In genomic region chr20:8571660-8572059, GRCh38 we compare ENCODE assay signal across 30 cellular contexts.
"Had no signal": no experiment of that assay in that cellular context is flagged by ENCODE, and none has a peak within 500 bp of the region (broad histone marks: within the 10 kb centered on the region; RNA-seq: fewer than 3 reads in every experiment).

No MANE protein-coding gene starts in this region.

- H3K4me2 ChIP-seq: hepatocyte had no signal

- H3K4me3 ChIP-seq: adrenal gland, ascending aorta, hepatocyte, ovary, prostate gland, sigmoid colon, stomach, thyroid gland, upper lobe of left lung, vagina had no signal

- H3K79me2 ChIP-seq: hepatocyte had no signal

- H2AFZ ChIP-seq: hepatocyte had no signal

- H3K36me3 ChIP-seq: adrenal gland, ascending aorta, brain microvascular endothelial cell, neutrophil, ovary, prostate gland, sigmoid colon, stomach, thyroid gland, upper lobe of left lung, vagina, WERI-Rb-1 had no signal

- DNase-seq: activated CD4-positive, alpha-beta memory T cell treated with anti-CD3 and anti-CD28 coated beads for 36 hours; activated CD4-positive, alpha-beta T cell treated with anti-CD3 and anti-CD28 coated beads, Interleukin-2, amount 10 ng/mL, durations not matched to agents 24 days and 14 days; activated CD8-positive, alpha-beta memory T cell treated with anti-CD3 and anti-CD28 coated beads, Interleukin-2, amount 50 U/mL, for 4 hours; activated effector memory CD4-positive, alpha-beta T cell treated with anti-CD3 and anti-CD28 coated beads, Interleukin-2, amount 50 U/mL, for 16 hours; activated naive CD4-positive, alpha-beta T cell treated with anti-CD3 and anti-CD28 coated beads for 36 hours; activated naive CD8-positive, alpha-beta T cell treated with anti-CD3 and anti-CD28 coated beads for 36 hours; activated T-cell treated with anti-CD3 and anti-CD28 coated beads, Interleukin-2, amount 50 U/mL, for 1 hour; adrenal gland; brain microvascular endothelial cell; caudate nucleus; islet precursor cell; naive B cell; nephron progenitor cell; ovary; retina; sigmoid colon; small intestine; stimulated activated CD4-positive, alpha-beta T cell treated with anti-CD3 and anti-CD28 coated beads, Interleukin-4, amount 100 ng/mL, for 24 hours; stomach; T-helper 9 cell; thyroid gland; upper lobe of left lung; WERI-Rb-1 had no signal

- H3K27ac ChIP-seq: adrenal gland, ascending aorta, brain microvascular endothelial cell, hepatocyte, neutrophil, ovary, prostate gland, sigmoid colon, stomach, thyroid gland, upper lobe of left lung, vagina, WERI-Rb-1 had no signal

- H3K4me1 ChIP-seq: adrenal gland, ascending aorta, prostate gland, stomach, thyroid gland, upper lobe of left lung had no signal

- ATAC-seq: activated CD4-positive, CD25-positive, alpha-beta regulatory T cell treated with anti-CD3 and anti-CD28 coated beads, Interleukin-2, amount 50 U/mL, for 24 hours; stimulated activated effector memory CD8-positive, alpha-beta T cell treated with anti-CD3 and anti-CD28 coated beads, Interleukin-12 subunit alpha, Interleukin-12 subunit beta, amount 100 ng/mL, for 72 hours had no signal

- H3K9me3 ChIP-seq: adrenal gland, ascending aorta, neutrophil, ovary, prostate gland, sigmoid colon, stomach, thyroid gland, upper lobe of left lung, vagina had no signal

- H3K27me3 ChIP-seq: adrenal gland, ascending aorta, brain microvascular endothelial cell, hepatocyte, neutrophil, ovary, sigmoid colon, stomach, thyroid gland, upper lobe of left lung, vagina had no signal
